Comparison of ENCODE assay signal across 8 cellular contexts in the genomic region with DNA sequence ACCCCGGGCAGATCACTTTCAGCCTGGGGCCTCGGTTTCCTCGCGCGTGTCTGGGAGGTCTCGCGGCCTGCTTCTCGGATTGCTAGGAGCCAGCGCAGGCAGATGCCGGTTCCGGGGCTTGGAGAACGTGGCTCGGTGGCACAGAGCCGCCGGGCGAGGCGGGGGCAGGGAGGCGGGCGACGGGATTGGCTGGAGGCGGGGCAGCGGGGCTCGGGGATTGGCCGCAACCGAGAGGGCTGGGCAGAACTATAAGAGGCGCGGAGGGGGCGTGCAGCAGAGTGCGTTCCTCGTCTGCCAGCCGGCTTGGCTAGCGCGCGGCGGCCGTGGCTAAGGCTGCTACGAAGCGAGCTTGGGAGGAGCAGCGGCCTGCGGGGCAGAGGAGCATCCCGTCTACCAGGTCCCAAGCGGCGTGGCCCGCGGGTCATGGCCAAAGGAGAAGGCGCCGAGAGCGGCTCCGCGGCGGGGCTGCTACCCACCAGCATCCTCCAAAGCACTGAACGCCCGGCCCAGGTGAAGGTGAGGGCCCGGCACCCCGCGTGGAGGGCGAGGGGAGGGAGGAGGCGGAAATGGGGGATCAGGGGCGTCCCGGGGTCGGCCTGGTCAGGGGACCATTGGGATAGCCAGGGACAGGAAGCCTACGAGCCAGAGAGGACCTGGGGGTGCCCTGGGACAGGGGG. TPM values are rescaled to one million over a fixed set of nuclear protein-coding genes. Genes with fewer than 3 reads are reported as not detected.
DNase-seq lines count a peak whose midpoint lies in the region; ATAC-seq and TF ChIP-seq lines count a peak whose summit lies in the region.

Gene MFSD2A (plus strand): TSS at position 276 of the 677 bp plus-strand sequence. CDS start 148 bp downstream, at position 424.

- H3K9me3 ChIP-seq in HEK293 (ENCODE audit: control insufficient read depth, insufficient read depth, low read depth, low read length): no peaks in the 10 kb centered on the region
- no peaks in the 10 kb centered on the region for H3K9me3 ChIP-seq in SU-DHL-6 (ENCODE audit: insufficient read depth, low read length)
- no peaks in the 10 kb centered on the region for H3K9me3 ChIP-seq in adrenal gland (replicated peaks in 1 of 3)
- H3K9me3 ChIP-seq in upper lobe of left lung: no peaks in the 10 kb centered on the region

- H3K4me3 ChIP-seq in HEK293 (ENCODE audit: low read depth, low read length) (peak within 1 kb of the TSS; percentile 49), SU-DHL-6 (ENCODE audit: insufficient read depth, low read length, poor library complexity, severe bottlenecking) (peak within 1 kb of the TSS; percentile 90), adrenal gland (peak within 1 kb of the TSS in 2 of 4 donors; percentile 19 to 31), upper lobe of left lung (peak within 1 kb of the TSS; percentile 26 to 75 (median 61))

- peak; percentile 94 to 99 for ATAC-seq in left cardiac atrium
- peak; percentile 95 to 98 for ATAC-seq in upper lobe of left lung (ENCODE audit: low FRiP score in 2 of 2)

- peaks cover 16% of the 10 kb centered on the region for H3F3A ChIP-seq in SU-DHL-6 (ENCODE audit: insufficient read depth)

- no peaks in the 10 kb centered on the region for H3K4me1 ChIP-seq in HEK293 (ENCODE audit: control insufficient read depth, insufficient read depth, low read length)
- peaks cover 12 to 16% of the 10 kb centered on the region in 2 donors for H3K4me1 ChIP-seq in adrenal gland (replicated peaks in 1 of 2)
- H3K4me1 ChIP-seq in upper lobe of left lung: peaks cover 29 to 61% (median 40%) of the 10 kb centered on the region in 4 donors

- H4K20me1 ChIP-seq in SU-DHL-6 (ENCODE audit: low read depth, low read length): no peaks in the 10 kb centered on the region

- TF ChIP-seq CTCF in HEK293 (tag by site-specific recombination; IDR thresholded peaks at IDR 0.05) (no peak), SU-DHL-6 (IDR thresholded peaks at IDR 0.05; ENCODE audit: insufficient read depth, low read length, poor library complexity, severe bottlenecking) (no peak), adrenal gland (IDR thresholded peaks at IDR 0.05) (no peak), upper lobe of left lung (IDR thresholded peaks at IDR 0.05) (no peak)

- peak in 1 of 2 donors; percentile 46 for TF ChIP-seq POLR2A in adrenal gland (IDR thresholded peaks at IDR 0.05)
- TF ChIP-seq POLR2A in upper lobe of left lung (IDR thresholded peaks at IDR 0.05): peak; percentile 62 to 93 (median 72)

- WGBS in adrenal gland, 4 donors: 0 to 2% (median 1%) methylated on average over 16 to 62 of the region's 62 CpGs
- WGBS in upper lobe of left lung, 2 donors: 2% methylated on average over 34 to 54 of the region's 62 CpGs

- H3K9ac ChIP-seq in SU-DHL-6 (ENCODE audit: low read length): peak within 1 kb of the TSS; percentile 79

- peak within 1 kb of the TSS; percentile 91 for H3K4me2 ChIP-seq in SU-DHL-6 (ENCODE audit: low read depth, low read length, poor library complexity, severe bottlenecking)

- POLR2A ChIA-PET in HEK293 (lab: Yijun Ruan, JAX): interaction anchor here (0.6 to 1.2 kb wide), 9 partner anchors 12 to 930 kb away, joined by 3 to 8 read pairs (median 4); partner anchors contain the start of gene CAP1

- H3K9me2 ChIP-seq in SU-DHL-6 (replicated peaks; ENCODE audit: insufficient read depth, low read length): no peaks in the 10 kb centered on the region

- H3K79me2 ChIP-seq in SU-DHL-6 (ENCODE audit: insufficient read depth, low read length): peaks cover 11% of the 10 kb centered on the region

- intact Hi-C loops in adrenal gland (cut with DNase I): no loop called here
- intact Hi-C loops in left cardiac atrium (cut with DNase I): no loop called here
- intact Hi-C loops in posterior vena cava (cut with DNase I): no loop called here

- H3K36me3 ChIP-seq in HEK293 (ENCODE audit: control insufficient read depth in 2 of 2, insufficient read depth in 1 of 2, low read length in 2 of 2) (peaks cover 0 to 25% of the 10 kb centered on the region in 2 experiments; a peak in 1 of 3 replicates), SU-DHL-6 (ENCODE audit: low read length) (no peaks in the 10 kb centered on the region), adrenal gland (replicated peaks in 1 of 2) (no peaks in the 10 kb centered on the region), upper lobe of left lung (peaks cover 0 to 3% (median 0%) of the 10 kb centered on the region in 4 donors)

- no peak for TF ChIP-seq EP300 in upper lobe of left lung (IDR thresholded peaks at IDR 0.05)

- H2AFZ ChIP-seq in SU-DHL-6 (ENCODE audit: low read depth, low read length, severe bottlenecking): peak within 1 kb of the TSS; percentile 81

- peak; percentile 83 for DNase-seq in ELF-1 (ENCODE audit: low read depth, low spot score)
- peak; percentile 100 for DNase-seq in NCI-H1092 treated with DMSO at 0.1 percent for 48 hours (lab: John Stamatoyannopoulos, UW)
- DNase-seq in adrenal gland: peak; percentile 90 to 95 (median 93)
- DNase-seq in left cardiac atrium: peak; percentile 95
- DNase-seq in posterior vena cava (ENCODE audit: low spot score): peak; percentile 98
- DNase-seq in upper lobe of left lung: peak; percentile 94 to 98

- H3K27ac ChIP-seq in HEK293 (ENCODE audit: extremely low read depth, low read depth, low read length) (no peak within 1 kb of the TSS; the same call in 1 of the 2 replicates), SU-DHL-6 (ENCODE audit: low read depth, low read length) (peak within 1 kb of the TSS; percentile 37), adrenal gland (no peak within 1 kb of the TSS), upper lobe of left lung (peak within 1 kb of the TSS; percentile 61 to 94 (median 76))

- no peaks in the 10 kb centered on the region for H3K27me3 ChIP-seq in SU-DHL-6 (ENCODE audit: low read length)
- no peaks in the 10 kb centered on the region for H3K27me3 ChIP-seq in adrenal gland
- no peaks in the 10 kb centered on the region for H3K27me3 ChIP-seq in upper lobe of left lung

- CTCF ChIA-PET in HEK293 (lab: Yijun Ruan, JAX): interaction anchor here (1.1 to 3.6 kb wide), 5 partner anchors 9 to 77 kb away, joined by 3 to 30 read pairs (median 5); partner anchors contain the start of gene MYCL

TF ChIP-seq in HEK293, 187 proteins besides CTCF, POLR2A, EP300 and RAD21 (continues in another document):
- TF ChIP-seq ZNF366 (tag by site-specific recombination; conservative IDR thresholded peaks at IDR 0.05) (no peak), ZNF692 (tag by site-specific recombination; IDR thresholded peaks at IDR 0.05) (peak; percentile 61), ZNF157 (tag by site-specific recombination; IDR thresholded peaks at IDR 0.05) (no peak), ZNF2 (tag by site-specific recombination; IDR thresholded peaks at IDR 0.05) (peak; percentile 25; the same call in 1 of the 2 replicates), ZNF660 (tag by site-specific recombination; IDR thresholded peaks at IDR 0.05) (0 out of 2 replicates have a peak, but pooled peaks have one; percentile 17), ZBTB17 (tag by site-specific recombination; IDR thresholded peaks at IDR 0.05) (peak; percentile 72), ZNF514 (tag by site-specific recombination; IDR thresholded peaks at IDR 0.05) (no peak), ZNF623 (tag by site-specific recombination; IDR thresholded peaks at IDR 0.05) (no peak), HOXA7 (CRISPR knock-in tag; IDR thresholded peaks at IDR 0.05; ENCODE audit: borderline replicate concordance) (no peak)
- TF ChIP-seq, protein P1, sequence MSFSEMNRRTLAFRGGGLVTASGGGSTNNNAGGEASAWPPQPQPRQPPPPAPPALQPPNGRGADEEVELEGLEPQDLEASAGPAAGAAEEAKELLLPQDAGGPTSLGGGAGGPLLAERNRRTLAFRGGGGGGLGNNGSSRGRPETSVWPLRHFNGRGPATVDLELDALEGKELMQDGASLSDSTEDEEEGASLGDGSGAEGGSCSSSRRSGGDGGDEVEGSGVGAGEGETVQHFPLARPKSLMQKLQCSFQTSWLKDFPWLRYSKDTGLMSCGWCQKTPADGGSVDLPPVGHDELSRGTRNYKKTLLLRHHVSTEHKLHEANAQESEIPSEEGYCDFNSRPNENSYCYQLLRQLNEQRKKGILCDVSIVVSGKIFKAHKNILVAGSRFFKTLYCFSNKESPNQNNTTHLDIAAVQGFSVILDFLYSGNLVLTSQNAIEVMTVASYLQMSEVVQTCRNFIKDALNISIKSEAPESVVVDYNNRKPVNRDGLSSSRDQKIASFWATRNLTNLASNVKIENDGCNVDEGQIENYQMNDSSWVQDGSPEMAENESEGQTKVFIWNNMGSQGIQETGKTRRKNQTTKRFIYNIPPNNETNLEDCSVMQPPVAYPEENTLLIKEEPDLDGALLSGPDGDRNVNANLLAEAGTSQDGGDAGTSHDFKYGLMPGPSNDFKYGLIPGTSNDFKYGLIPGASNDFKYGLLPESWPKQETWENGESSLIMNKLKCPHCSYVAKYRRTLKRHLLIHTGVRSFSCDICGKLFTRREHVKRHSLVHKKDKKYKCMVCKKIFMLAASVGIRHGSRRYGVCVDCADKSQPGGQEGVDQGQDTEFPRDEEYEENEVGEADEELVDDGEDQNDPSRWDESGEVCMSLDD (tag by site-specific recombination; IDR thresholded peaks at IDR 0.05): peak; percentile 90
- TF ChIP-seq, protein P2, sequence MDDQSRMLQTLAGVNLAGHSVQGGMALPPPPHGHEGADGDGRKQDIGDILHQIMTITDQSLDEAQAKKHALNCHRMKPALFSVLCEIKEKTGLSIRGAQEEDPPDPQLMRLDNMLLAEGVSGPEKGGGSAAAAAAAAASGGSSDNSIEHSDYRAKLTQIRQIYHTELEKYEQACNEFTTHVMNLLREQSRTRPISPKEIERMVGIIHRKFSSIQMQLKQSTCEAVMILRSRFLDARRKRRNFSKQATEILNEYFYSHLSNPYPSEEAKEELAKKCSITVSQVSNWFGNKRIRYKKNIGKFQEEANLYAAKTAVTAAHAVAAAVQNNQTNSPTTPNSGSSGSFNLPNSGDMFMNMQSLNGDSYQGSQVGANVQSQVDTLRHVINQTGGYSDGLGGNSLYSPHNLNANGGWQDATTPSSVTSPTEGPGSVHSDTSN (CRISPR knock-in tag; IDR thresholded peaks at IDR 0.05): peak; percentile 52; the same call in 1 of the 2 replicates

RNA-seq across cellular contexts. Expression of gene MFSD2A, which starts in this region (rescaled TPM):
- total RNA-seq in adrenal gland (1 to 10 TPM in 5 of 8 donors, under 1 TPM in 3; 0.17 to 3.2 (median 1.3) TPM), left cardiac atrium (1 to 10 TPM; 3.7 to 3.8 TPM), posterior vena cava (1 to 10 TPM in 1 of 2 donors, under 1 TPM in 1; 0.69 to 1.4 TPM), upper lobe of left lung (100 to 1,000 TPM in 3 of 6 donors, 10 to 100 TPM in 3; 63.9 to 196 (median 109) TPM)
- 1 to 10 TPM; 1.1 to 2.4 (median 1.7) TPM for polyA plus RNA-seq in adrenal gland

Comparison
In these comparisons a context has a peak if more than half of its experiments do, and no peak if none do; other contexts are left out.
1. RNA of gene MFSD2A (total RNA-seq): 63.9 to 196 TPM in upper lobe of left lung; 3.7 to 3.8 TPM in left cardiac atrium, 0.17 to 3.2 TPM in adrenal gland and 0.69 to 1.4 TPM in posterior vena cava; every median in the first group is over 10 times any median in the second.
2. H3K27ac ChIP-seq: peak in SU-DHL-6 (single experiment) and upper lobe of left lung (4 of 4); none in HEK293 (single experiment) and adrenal gland (0 of 5).
3. Peak in every context shown above with its lines, with median percentiles within 50 percentile points of each other: DNase-seq.